Comparison of ENCODE assay signal across 18 cellular contexts in genomic region chr9:129263836-129264235, GRCh38.
"Had no signal": no experiment of that assay in that cellular context is flagged by ENCODE, and none has a peak within 500 bp of the region (broad histone marks: within the 10 kb centered on the region; RNA-seq: fewer than 3 reads in every experiment).

No MANE protein-coding gene starts in this region.

- H3K27me3 ChIP-seq: dorsolateral prefrontal cortex, gastroesophageal sphincter, thyroid gland had no signal

- ATAC-seq: esophagus mucosa; gastroesophageal sphincter; left colon; mucosa of descending colon; naive thymus-derived CD8-positive, alpha-beta T cell had no signal

- H3K9me3 ChIP-seq: gastroesophageal sphincter, mucosa of descending colon, neutrophil, sigmoid colon, thyroid gland had no signal

- H3K4me3 Mint-ChIP-seq: immature natural killer cell; naive thymus-derived CD8-positive, alpha-beta T cell; type B pancreatic cell had no signal

- H3K36me3 Mint-ChIP-seq: immature natural killer cell; naive thymus-derived CD8-positive, alpha-beta T cell; type B pancreatic cell had no signal

- H3K4me3 ChIP-seq: dorsolateral prefrontal cortex, gastroesophageal sphincter, mucosa of descending colon, sigmoid colon, skin epidermis, thyroid gland had no signal

- H3K9me3 Mint-ChIP-seq: immature natural killer cell; naive thymus-derived CD8-positive, alpha-beta T cell; type B pancreatic cell had no signal

- DNase-seq: cortex of kidney; dorsolateral prefrontal cortex; effector CD8-positive, alpha-beta T cell; glutamatergic neuron; immature natural killer cell; left colon; naive thymus-derived CD8-positive, alpha-beta T cell; sigmoid colon; stimulated activated CD4-positive, alpha-beta T cell treated with anti-CD3 and anti-CD28 coated beads, Interleukin-12 subunit alpha, Interleukin-12 subunit beta, amount 100 ng/mL, for 4 hours; stimulated activated CD4-positive, alpha-beta T cell treated with anti-CD3 and anti-CD28 coated beads, Interleukin-2, amount 100 ng/mL, for 48 hours; stimulated activated naive CD4-positive, alpha-beta T cell treated with Interleukin-2 at 50 U/mL for 16 hours; thyroid gland had no signal

- H3K27ac ChIP-seq: dorsolateral prefrontal cortex, gastroesophageal sphincter, neutrophil, sigmoid colon, skin epidermis, thyroid gland had no signal

- H3K36me3 ChIP-seq: gastroesophageal sphincter, neutrophil, sigmoid colon, thyroid gland had no signal
